In the genomic region with DNA sequence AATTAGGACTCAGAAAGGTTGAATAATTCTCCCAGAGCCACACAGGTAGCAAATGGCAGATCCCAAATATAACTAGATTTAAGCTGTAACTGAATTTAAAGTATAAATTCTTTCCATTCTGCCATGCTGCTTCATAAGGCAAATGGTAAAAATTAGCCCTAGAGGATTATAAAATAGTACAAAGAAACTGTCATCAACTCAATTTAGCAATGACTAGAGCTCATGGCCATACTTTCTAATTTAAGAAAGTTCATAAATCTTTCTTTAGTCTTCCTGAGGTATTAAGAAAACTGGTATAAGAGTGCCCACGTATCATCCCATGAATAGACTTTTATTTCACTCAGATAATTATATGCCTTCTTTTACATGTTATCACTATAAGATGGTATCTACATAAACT, we compare ENCODE assay signal across 15 cellular contexts. TPM values are rescaled to one million over a fixed set of nuclear protein-coding genes. Genes with fewer than 3 reads are reported as not detected.
DNase-seq lines count a peak whose midpoint lies in the region; ATAC-seq and TF ChIP-seq lines count a peak whose summit lies in the region.
"Had no signal": no experiment of that assay in that cellular context is flagged by ENCODE, and none has a peak within 500 bp of the region (broad histone marks: within the 10 kb centered on the region; RNA-seq: fewer than 3 reads in every experiment).

No MANE protein-coding gene starts in this region.

- H3K36me3 Mint-ChIP-seq in neural progenitor cell: peaks cover 7% of the 10 kb centered on the region
- H3K36me3 Mint-ChIP-seq: CD4-positive, alpha-beta memory T cell had no signal

- TF ChIP-seq POLR2A in gastrocnemius medialis (IDR thresholded peaks at IDR 0.05): no peak

- no peak overlapping the region for H2AFZ ChIP-seq in neural progenitor cell (replicated peaks)

- no peak overlapping the region for H3K9ac ChIP-seq in neural progenitor cell

- DNase-seq in cardiac muscle cell (ENCODE audit: low read depth in 1 of 2, low spot score in 1 of 2) (no peak), right atrium auricular region (ENCODE audit: low spot score) (no peak), myocyte (ENCODE audit: low read depth) (peak; percentile 32), gastrocnemius medialis (no peak), superior temporal gyrus (ENCODE audit: extremely low spot score) (peak; percentile 8), neural progenitor cell (ENCODE audit: low spot score) (no peak), SIG-M5 (lab: John Stamatoyannopoulos, UW) (no peak)
- DNase-seq in activated CD4-positive, alpha-beta T cell treated with anti-CD3 and anti-CD28 coated beads, Interleukin-2, amount 50 U/mL, for 48 hours: no peak
- DNase-seq: C1 segment of cervical spinal cord; CD4-positive, alpha-beta memory T cell; DMS79; GOT3; H9 had no signal

- peaks cover 85% of the 10 kb centered on the region for H4K20me1 ChIP-seq in neural progenitor cell (ENCODE audit: low read depth)

- no peaks in the 10 kb centered on the region for H3K27me3 Mint-ChIP-seq in neural progenitor cell (ENCODE audit: insufficient read depth, low read depth)
- H3K27me3 Mint-ChIP-seq: B cell; CD4-positive, alpha-beta memory T cell had no signal

- H3K27me3 ChIP-seq in cardiac muscle cell (no peaks in the 10 kb centered on the region), right atrium auricular region (no peaks in the 10 kb centered on the region), gastrocnemius medialis (no peaks in the 10 kb centered on the region), neural progenitor cell (no peaks in the 10 kb centered on the region)

- H3K27ac Mint-ChIP-seq in neural progenitor cell: no peak overlapping the region
- H3K27ac Mint-ChIP-seq: H9 had no signal

- H3K4me3 ChIP-seq in cardiac muscle cell (no peak overlapping the region), right atrium auricular region (no peak overlapping the region), gastrocnemius medialis (no peak overlapping the region), neural progenitor cell (no peak overlapping the region)
- H3K4me3 ChIP-seq: GM12878 had no signal

- in situ Hi-C loops in gastrocnemius medialis (cut with MboI; ENCODE audit: low sequenced_read_pairs in 4 of 4): loop anchor here in 1 of 4 donors (25.0 kb wide), 1 partner anchor 105 kb away; no protein-coding TSS in a partner anchor

- H3K36me3 ChIP-seq in cardiac muscle cell (no peaks in the 10 kb centered on the region), right atrium auricular region (no peaks in the 10 kb centered on the region), gastrocnemius medialis (no peaks in the 10 kb centered on the region), neural progenitor cell (no peaks in the 10 kb centered on the region)

- peaks cover 42% of the 10 kb centered on the region for H3K4me1 ChIP-seq in cardiac muscle cell (ENCODE audit: low read depth)
- peaks cover 0 to 50% of the 10 kb centered on the region in 2 donors for H3K4me1 ChIP-seq in right atrium auricular region
- H3K4me1 ChIP-seq in gastrocnemius medialis: peaks cover 67 to 74% of the 10 kb centered on the region in 2 donors
- peaks cover 37% of the 10 kb centered on the region for H3K4me1 ChIP-seq in neural progenitor cell

- no peak overlapping the region for H3K4me3 Mint-ChIP-seq in neural progenitor cell
- H3K4me3 Mint-ChIP-seq: B cell, H9 had no signal

- no peak overlapping the region for H3K4me2 ChIP-seq in neural progenitor cell

- TF ChIP-seq CTCF in cardiac muscle cell (IDR thresholded peaks at IDR 0.05; ENCODE audit: low read depth, low read length): no peak
- TF ChIP-seq CTCF in right atrium auricular region (IDR thresholded peaks at IDR 0.05): no peak
- TF ChIP-seq CTCF in gastrocnemius medialis (IDR thresholded peaks at IDR 0.05 in 4 of 5, conservative IDR thresholded peaks at IDR 0.05 in 1 of 5): no peak
- no peak for TF ChIP-seq CTCF in neural progenitor cell (IDR thresholded peaks at IDR 0.05)

- intact Hi-C loops in gastrocnemius medialis (cut with DNase I; ENCODE audit: low total_unique reads): loop anchor here (1.0 kb wide), 1 partner anchor 98 kb away; no protein-coding TSS in a partner anchor

- no peaks in the 10 kb centered on the region for H3K9me3 ChIP-seq in cardiac muscle cell (ENCODE audit: low read depth)
- no peaks in the 10 kb centered on the region for H3K9me3 ChIP-seq in right atrium auricular region
- H3K9me3 ChIP-seq in gastrocnemius medialis: no peaks in the 10 kb centered on the region
- no peaks in the 10 kb centered on the region for H3K9me3 ChIP-seq in neural progenitor cell (ENCODE audit: low read depth)

- ATAC-seq in gastrocnemius medialis: peak; percentile 71 to 76
- ATAC-seq: GM12878 had no signal

- H3K27ac ChIP-seq in cardiac muscle cell (peak overlapping the region; percentile 66), right atrium auricular region (peak overlapping the region in 1 of 2 donors; percentile 14), gastrocnemius medialis (peak overlapping the region; percentile 65 to 80 (median 74)), neural progenitor cell (no peak overlapping the region)

- H3K4me1 Mint-ChIP-seq in neural progenitor cell: peaks cover 24% of the 10 kb centered on the region

- peaks cover 99% of the 10 kb centered on the region for H3K79me2 ChIP-seq in neural progenitor cell (ENCODE audit: low read depth)

- H3F3A ChIP-seq in neural progenitor cell (ENCODE audit: low read depth): peaks cover 47% of the 10 kb centered on the region

- peaks cover 3% of the 10 kb centered on the region for H3K9me3 Mint-ChIP-seq in neural progenitor cell
- H3K9me3 Mint-ChIP-seq: CD4-positive, alpha-beta memory T cell; H9 had no signal

RNA-seq across cellular contexts. Expression of a gene that starts 34.8 kb away (rescaled TPM):
- 49.5 and 94.3 TPM in 2 replicates for total RNA-seq in cardiac muscle cell
- polyA plus RNA-seq in cardiac muscle cell: 31.3 and 39.2 TPM in 2 replicates
- 10 to 100 TPM; 55.0 to 64.1 TPM for total RNA-seq in right atrium auricular region
- total RNA-seq in myocyte: 80.2 and 83.0 TPM in 2 replicates
- polyA plus RNA-seq in myocyte (2012): 22.7 TPM
- total RNA-seq in gastrocnemius medialis: 10 to 100 TPM; 59.5 to 92.6 (median 74.1) TPM
- total RNA-seq in neural progenitor cell (ENCODE audit: low replicate concordance): 122 and 149 TPM in 2 replicates

Comparison
In these comparisons a context has a peak if more than half of its experiments do, and no peak if none do; other contexts are left out.
1. DNase-seq: peak in myocyte (single experiment) and superior temporal gyrus (single experiment); none in cardiac muscle cell (0 of 2), right atrium auricular region (single experiment), gastrocnemius medialis (0 of 2), neural progenitor cell (single experiment), activated CD4-positive, alpha-beta T cell treated with anti-CD3 and anti-CD28 coated beads, Interleukin-2, amount 50 U/mL, for 48 hours (0 of 2) and SIG-M5 (single experiment).